Comparison of ENCODE assay signal across 21 cellular contexts in the genomic region with DNA sequence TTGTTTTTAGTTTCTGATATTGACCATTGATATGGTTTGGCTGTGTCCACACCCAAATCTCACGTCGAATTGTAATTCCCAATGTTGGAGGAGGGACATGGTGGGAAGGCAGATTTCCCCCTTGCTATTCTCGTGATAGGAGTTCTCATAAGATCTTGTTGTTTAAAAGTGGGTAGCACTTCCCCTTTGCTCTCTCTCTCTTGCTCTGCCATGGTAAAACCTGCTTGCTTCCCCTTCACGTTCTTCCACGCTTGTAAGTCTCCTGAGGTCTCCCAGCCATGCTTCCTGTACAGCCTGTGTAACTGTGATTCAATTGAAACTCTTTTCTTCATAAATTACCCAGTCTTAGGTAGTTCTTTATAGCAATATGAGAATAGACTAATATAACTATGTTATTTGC.
"Had no signal": no experiment of that assay in that cellular context is flagged by ENCODE, and none has a peak within 500 bp of the region (broad histone marks: within the 10 kb centered on the region; RNA-seq: fewer than 3 reads in every experiment).

No MANE protein-coding gene starts in this region.

- ATAC-seq: activated CD8-positive, alpha-beta T cell treated with anti-CD3 and anti-CD28 coated beads for 36 hours; activated T-cell treated with anti-CD3 and anti-CD28 coated beads, Interleukin-2, amount 50 U/mL, for 4 hours; activated T-helper 17 cell treated with anti-CD3 and anti-CD28 coated beads, Interleukin-2, amount 50 U/mL, for 72 hours; gastroesophageal sphincter; left colon; right cardiac atrium had no signal

- H3K27me3 ChIP-seq: breast epithelium, gastroesophageal sphincter, hepatocyte, spleen, testis had no signal

- H3K9me3 ChIP-seq: breast epithelium, gastroesophageal sphincter, spleen, testis had no signal

- H3K4me3 Mint-ChIP-seq: activated B cell treated with CpG ODN at 0.5 μM for 24 hours; activated CD8-positive, alpha-beta T cell treated with anti-CD3 and anti-CD28 coated beads for 36 hours; activated naive CD4-positive, alpha-beta T cell treated with anti-CD3 and anti-CD28 coated beads, Interleukin-2, amount 50 U/mL, for 24 hours; activated T-cell treated with anti-CD3 and anti-CD28 coated beads, Interleukin-2, amount 50 U/mL, for 4 hours; activated T-helper 17 cell treated with anti-CD3 and anti-CD28 coated beads, Interleukin-2, amount 50 U/mL, for 72 hours; immature natural killer cell; nephron had no signal

- H3K79me2 ChIP-seq: hepatocyte had no signal

- H3K4me3 ChIP-seq: breast epithelium, gastroesophageal sphincter, hepatocyte, spleen had no signal

- H3K36me3 Mint-ChIP-seq: activated naive CD4-positive, alpha-beta T cell treated with anti-CD3 and anti-CD28 coated beads, Interleukin-2, amount 50 U/mL, for 24 hours; immature natural killer cell had no signal

- H3K4me1 Mint-ChIP-seq: activated B cell treated with CpG ODN at 0.5 μM for 24 hours; activated naive CD4-positive, alpha-beta T cell treated with anti-CD3 and anti-CD28 coated beads, Interleukin-2, amount 50 U/mL, for 24 hours; immature natural killer cell had no signal

- H3K4me1 ChIP-seq: breast epithelium, spleen, testis had no signal

- DNase-seq: activated B cell treated with CpG ODN at 0.5 μM for 24 hours; activated CD4-positive, alpha-beta T cell treated with anti-CD3 and anti-CD28 coated beads, Interleukin-2, amount 50 U/mL, for 1 hour; activated CD8-positive, alpha-beta T cell treated with anti-CD3 and anti-CD28 coated beads for 36 hours; activated T-cell treated with anti-CD3 and anti-CD28 coated beads, Interleukin-2, amount 50 U/mL, for 4 hours; central memory CD4-positive, alpha-beta T cell; immature natural killer cell; kidney; left colon; mammary epithelial cell; right cardiac atrium; stimulated activated naive CD4-positive, alpha-beta T cell treated with Interleukin-2 at 50 U/mL for 16 hours; testis had no signal

- H3K36me3 ChIP-seq: breast epithelium, gastroesophageal sphincter, spleen had no signal

- FAIRE-seq: endothelial cell of umbilical vein, urothelium cell line had no signal

- H2AFZ ChIP-seq: hepatocyte had no signal

- H3K27ac ChIP-seq: breast epithelium, gastroesophageal sphincter, hepatocyte, spleen, testis had no signal

- H3K27me3 Mint-ChIP-seq: activated B cell treated with CpG ODN at 0.5 μM for 24 hours; activated CD8-positive, alpha-beta T cell treated with anti-CD3 and anti-CD28 coated beads for 36 hours; activated naive CD4-positive, alpha-beta T cell treated with anti-CD3 and anti-CD28 coated beads, Interleukin-2, amount 50 U/mL, for 24 hours had no signal

- H3K4me2 ChIP-seq: hepatocyte had no signal

- H3K27ac Mint-ChIP-seq: activated B cell treated with CpG ODN at 0.5 μM for 24 hours; activated CD8-positive, alpha-beta T cell treated with anti-CD3 and anti-CD28 coated beads for 36 hours; activated naive CD4-positive, alpha-beta T cell treated with anti-CD3 and anti-CD28 coated beads, Interleukin-2, amount 50 U/mL, for 24 hours; activated T-helper 17 cell treated with anti-CD3 and anti-CD28 coated beads, Interleukin-2, amount 50 U/mL, for 72 hours; immature natural killer cell; nephron had no signal

- H3K9me3 Mint-ChIP-seq: activated CD8-positive, alpha-beta T cell treated with anti-CD3 and anti-CD28 coated beads for 36 hours; activated naive CD4-positive, alpha-beta T cell treated with anti-CD3 and anti-CD28 coated beads, Interleukin-2, amount 50 U/mL, for 24 hours; activated T-cell treated with anti-CD3 and anti-CD28 coated beads, Interleukin-2, amount 50 U/mL, for 4 hours; activated T-helper 17 cell treated with anti-CD3 and anti-CD28 coated beads, Interleukin-2, amount 50 U/mL, for 72 hours; nephron had no signal
